In genomic region chr1:212256404-212256803, GRCh38 we compare ENCODE assay signal across 10 cellular contexts. TPM values are rescaled to one million over a fixed set of nuclear protein-coding genes. Genes with fewer than 3 reads are reported as not detected.
DNase-seq lines count a peak whose midpoint lies in the region; ATAC-seq, FAIRE-seq and TF ChIP-seq lines count a peak whose summit lies in the region.
"Had no signal": no experiment of that assay in that cellular context is flagged by ENCODE, and none has a peak within 500 bp of the region (broad histone marks: within the 10 kb centered on the region; RNA-seq: fewer than 3 reads in every experiment).

No MANE protein-coding gene starts in this region.

- no peak for TF ChIP-seq EP300 in upper lobe of left lung (IDR thresholded peaks at IDR 0.05)

- H3K27ac ChIP-seq in heart right ventricle (peak overlapping the region in 1 of 10 donors; percentile 78), upper lobe of left lung (peak overlapping the region; percentile 66 to 87 (median 75)), kidney (ENCODE audit: low read depth in 2 of 2, low read length in 2 of 2) (no peak overlapping the region)

- ATAC-seq in Right ventricle myocardium superior (ENCODE audit: poor library complexity): peak; percentile 67
- peak in 7 of 8 donors; percentile 25 to 61 (median 53) for ATAC-seq in heart right ventricle
- peak; percentile 72 for ATAC-seq in upper lobe of left lung (ENCODE audit: low FRiP score in 2 of 2)
- ATAC-seq: Panc1 had no signal

- intact Hi-C loops in Right ventricle myocardium superior (cut with DNase I): no loop called here
- intact Hi-C loops in cardiac septum (cut with DNase I): no loop called here
- intact Hi-C loops in heart right ventricle (cut with DNase I): no loop called here
- intact Hi-C loops in kidney (cut with DNase I): no loop called here

- H3K9me3 ChIP-seq in heart right ventricle (no peaks in the 10 kb centered on the region), upper lobe of left lung (no peaks in the 10 kb centered on the region), kidney (ENCODE audit: control insufficient read depth in 1 of 2, low read length in 2 of 2) (no peaks in the 10 kb centered on the region)

- TF ChIP-seq CTCF in heart right ventricle (IDR thresholded peaks at IDR 0.05): no peak
- TF ChIP-seq CTCF in upper lobe of left lung (IDR thresholded peaks at IDR 0.05): no peak
- no peak for TF ChIP-seq CTCF in kidney (IDR thresholded peaks at IDR 0.05; ENCODE audit: borderline replicate concordance, extremely low read depth, insufficient read depth)
- TF ChIP-seq CTCF in mesothelial cell of epicardium (IDR thresholded peaks at IDR 0.05; ENCODE audit: unreplicated experiment): no peak

- no peaks in the 10 kb centered on the region for H3K27me3 ChIP-seq in heart right ventricle
- H3K27me3 ChIP-seq in upper lobe of left lung: no peaks in the 10 kb centered on the region

- H3K36me3 Mint-ChIP-seq in mesothelial cell of epicardium: no peaks in the 10 kb centered on the region

- DNase-seq in Right ventricle myocardium superior (no peak), cardiac septum (ENCODE audit: low spot score) (no peak), SKM-1 treated with dmso at 0.1 percent for 144 hours (lab: John Stamatoyannopoulos, UW; ENCODE audit: unreplicated experiment) (peak; percentile 99), heart right ventricle (no peak), upper lobe of left lung (peak in 1 of 2 donors; percentile 37), kidney (no peak), NCI-H526 (lab: John Stamatoyannopoulos, UW) (no peak), mesothelial cell of epicardium (ENCODE audit: low spot score in 2 of 2, unreplicated experiment in 2 of 2) (no peak)
- DNase-seq: amniotic stem cell had no signal

- WGBS in heart right ventricle, 2 donors: 70 to 71% methylated on average over 1 of the region's 1 CpG
- WGBS in upper lobe of left lung, 2 donors: 53 to 67% methylated on average over 1 of the region's 1 CpG

- no peaks in the 10 kb centered on the region for H3K4me1 Mint-ChIP-seq in mesothelial cell of epicardium

- H3K4me1 ChIP-seq in heart right ventricle: peaks cover 0 to 49% (median 7%) of the 10 kb centered on the region in 9 donors
- H3K4me1 ChIP-seq in upper lobe of left lung: peaks cover 8 to 26% (median 15%) of the 10 kb centered on the region in 4 donors
- H3K4me1 ChIP-seq in kidney (ENCODE audit: control insufficient read depth in 1 of 2, insufficient read depth in 1 of 2, low read depth in 1 of 2, low read length in 2 of 2): peaks cover 0 to 2% of the 10 kb centered on the region in 2 donors

- H3K4me3 ChIP-seq in heart right ventricle (no peak overlapping the region), upper lobe of left lung (no peak overlapping the region), kidney (ENCODE audit: low read length in 2 of 2) (no peak overlapping the region)

- TF ChIP-seq POLR2A in upper lobe of left lung (IDR thresholded peaks at IDR 0.05): no peak

- H3K36me3 ChIP-seq in heart right ventricle (no peaks in the 10 kb centered on the region), upper lobe of left lung (no peaks in the 10 kb centered on the region), kidney (ENCODE audit: control insufficient read depth in 1 of 2, insufficient read depth in 2 of 2, low read length in 2 of 2) (no peaks in the 10 kb centered on the region)

- no peaks in the 10 kb centered on the region for H3K27me3 Mint-ChIP-seq in mesothelial cell of epicardium (ENCODE audit: low read depth)

- H3K9me3 Mint-ChIP-seq in mesothelial cell of epicardium: no peaks in the 10 kb centered on the region

- H3K27ac Mint-ChIP-seq in mesothelial cell of epicardium: no peak overlapping the region

- no peak for FAIRE-seq in kidney (lab: Jason Lieb, UNC)

- no peak overlapping the region for H3K4me3 Mint-ChIP-seq in mesothelial cell of epicardium

- H3K9ac ChIP-seq in kidney (ENCODE audit: low read length in 2 of 2): no peak overlapping the region

RNA-seq across cellular contexts. Expression of gene PPP2R5A, which starts 28.8 kb away (rescaled TPM):
- total RNA-seq in Right ventricle myocardium superior (77.9 TPM), cardiac septum (68.1 TPM), heart right ventricle (10 to 100 TPM; 48.6 to 86.8 (median 57.3) TPM), upper lobe of left lung (100 to 1,000 TPM in 1 of 6 donors, 10 to 100 TPM in 5; 71.2 to 130 (median 88.5) TPM), kidney (67.3 TPM), mesothelial cell of epicardium (10.1 to 11.6 TPM (median 10.7 TPM) in 3 replicates)
- polyA plus RNA-seq in heart right ventricle (10 to 100 TPM; 44.2 to 85.7 TPM), kidney (ENCODE audit: insufficient read depth, low read depth, low replicate concordance) (36.6 TPM)

Comparison
In these comparisons a context has a peak if more than half of its experiments do, and no peak if none do; other contexts are left out.
1. H3K27ac ChIP-seq: peak in upper lobe of left lung (4 of 4); none in kidney (0 of 2).
2. Peak in every context shown above with its lines, with median percentiles within 50 percentile points of each other: ATAC-seq.